ENCODE assay signal across 1 cellular context in the genomic region with DNA sequence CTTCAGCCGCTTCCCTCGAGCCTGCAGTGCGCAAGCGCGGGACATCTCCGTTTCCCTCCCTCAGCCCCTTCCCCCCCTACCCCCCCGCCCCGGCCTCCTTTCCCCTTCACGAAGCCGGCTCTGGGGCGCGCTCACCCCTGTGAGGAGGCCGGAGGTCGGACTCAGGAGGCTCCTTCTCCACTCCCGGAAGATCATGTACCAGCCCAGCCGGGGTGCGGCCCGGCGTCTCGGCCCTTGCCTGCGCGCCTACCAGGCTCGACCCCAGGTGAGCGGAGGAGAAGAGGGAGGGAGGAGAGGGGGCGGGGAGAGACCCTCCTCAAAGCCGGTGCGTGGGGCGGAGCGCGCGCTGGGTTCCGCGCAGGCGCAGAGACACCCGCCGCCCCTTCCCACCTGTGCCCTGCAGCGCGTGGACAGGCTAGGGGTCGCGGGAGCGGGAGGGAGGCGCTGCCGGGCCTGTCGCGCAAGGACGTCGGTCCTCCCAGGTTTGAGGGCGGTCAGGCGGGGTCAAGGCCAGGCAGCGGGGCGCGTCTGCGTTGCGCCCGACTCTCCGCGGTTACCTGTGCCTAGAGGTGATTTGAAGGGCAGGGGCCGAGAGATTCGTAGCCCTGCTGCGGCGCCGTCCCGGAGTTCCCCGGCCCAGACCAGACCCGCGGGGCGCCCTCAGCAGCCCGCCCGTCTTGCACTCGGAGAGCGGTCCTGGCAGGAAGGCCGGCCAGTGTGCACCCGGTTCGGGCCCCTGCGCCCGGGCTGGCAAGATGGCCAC.
TF ChIP-seq lines count a peak whose summit lies in the region.

TSS of gene C6orf136 (plus strand) at position 95 of the 763 bp plus-strand sequence. CDS start at position 194, 99 bp downstream.

TF ChIP-seq in K562, 482 proteins besides CTCF, POLR2A, EP300 and RAD21 (continued from another document and continues in another):
- TF ChIP-seq, protein P1, sequence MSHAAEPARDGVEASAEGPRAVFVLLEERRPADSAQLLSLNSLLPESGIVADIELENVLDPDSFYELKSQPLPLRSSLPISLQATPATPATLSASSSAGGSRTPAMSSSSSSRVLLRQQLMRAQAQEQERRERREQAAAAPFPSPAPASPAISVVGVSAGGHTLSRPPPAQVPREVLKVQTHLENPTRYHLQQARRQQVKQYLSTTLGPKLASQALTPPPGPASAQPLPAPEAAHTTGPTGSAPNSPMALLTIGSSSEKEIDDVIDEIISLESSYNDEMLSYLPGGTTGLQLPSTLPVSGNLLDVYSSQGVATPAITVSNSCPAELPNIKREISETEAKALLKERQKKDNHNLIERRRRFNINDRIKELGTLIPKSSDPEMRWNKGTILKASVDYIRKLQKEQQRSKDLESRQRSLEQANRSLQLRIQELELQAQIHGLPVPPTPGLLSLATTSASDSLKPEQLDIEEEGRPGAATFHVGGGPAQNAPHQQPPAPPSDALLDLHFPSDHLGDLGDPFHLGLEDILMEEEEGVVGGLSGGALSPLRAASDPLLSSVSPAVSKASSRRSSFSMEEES (CRISPR knock-in tag; IDR thresholded peaks at IDR 0.05): no peak
- TF ChIP-seq ASH1L (IDR thresholded peaks at IDR 0.05; ENCODE audit: borderline replicate concordance, low read depth, partially characterized antibody) (no peak), ZBTB12 (CRISPR knock-in tag; IDR thresholded peaks at IDR 0.05) (no peak), STAT5A (IDR thresholded peaks at IDR 0.05; ENCODE audit: borderline replicate concordance, low read length) (no peak), HLTF (IDR thresholded peaks at IDR 0.05) (no peak), ZBTB8A (IDR thresholded peaks at IDR 0.05; ENCODE audit: partially characterized antibody) (no peak), SMAD1 (IDR thresholded peaks at IDR 0.05; ENCODE audit: low read depth, low read length, partially characterized antibody) (peak; percentile 6), RNF219 (CRISPR knock-in tag; IDR thresholded peaks at IDR 0.05) (no peak), CREB1 (IDR thresholded peaks at IDR 0.05) (no peak), CREB1 (CRISPR knock-in tag; IDR thresholded peaks at IDR 0.05) (no peak), ZNF253 (CRISPR knock-in tag; conservative IDR thresholded peaks at IDR 0.05) (no peak), TCFL5 (CRISPR knock-in tag; conservative IDR thresholded peaks at IDR 0.05) (no peak), POLR2AphosphoS2 (IDR thresholded peaks at IDR 0.05; ENCODE audit: low read length) (no peak), ZNF561 (CRISPR knock-in tag; conservative IDR thresholded peaks at IDR 0.05) (no peak), MTA3 (IDR thresholded peaks at IDR 0.05; ENCODE audit: borderline replicate concordance) (peak; percentile 93; the same call in 1 of the 2 replicates), OTX1 (CRISPR knock-in tag; IDR thresholded peaks at IDR 0.05) (no peak), ELF1 (tag; IDR thresholded peaks at IDR 0.05) (no peak), KLF6 (CRISPR knock-in tag; IDR thresholded peaks at IDR 0.05; ENCODE audit: borderline replicate concordance) (no peak), NR1H2 (CRISPR knock-in tag; IDR thresholded peaks at IDR 0.05) (0 out of 2 replicates have a peak, but pooled peaks have one; percentile 46), ZBTB7A (IDR thresholded peaks at IDR 0.05; ENCODE audit: borderline replicate concordance, control insufficient read depth, low read depth, low read length) (peak; percentile 97), TBP (optimal IDR thresholded peaks at IDR 0.05; ENCODE audit: low read depth, low read length) (peak; percentile 52), PHTF2 (CRISPR knock-in tag; IDR thresholded peaks at IDR 0.05) (no peak), MAFF (IDR thresholded peaks at IDR 0.05; ENCODE audit: low read length) (no peak), FOXM1 (IDR thresholded peaks at IDR 0.05; ENCODE audit: low read depth) (no peak), FOXM1 (CRISPR knock-in tag; IDR thresholded peaks at IDR 0.05; ENCODE audit: low read depth) (peak; percentile 44; the same call in 1 of the 2 replicates), ZFP91 (CRISPR knock-in tag; IDR thresholded peaks at IDR 0.05) (peak; percentile 77; the same call in 1 of the 2 replicates), ZNF699 (CRISPR knock-in tag; IDR thresholded peaks at IDR 0.05; ENCODE audit: insufficient replicate concordance) (no peak), HIVEP1 (CRISPR knock-in tag; IDR thresholded peaks at IDR 0.05) (no peak), ILK (tag; IDR thresholded peaks at IDR 0.05; ENCODE audit: borderline replicate concordance, low read depth) (no peak), IRF2 (CRISPR knock-in tag; IDR thresholded peaks at IDR 0.05) (no peak), ZNF766 (CRISPR knock-in tag; conservative IDR thresholded peaks at IDR 0.05) (no peak), POLR2AphosphoS5 (IDR thresholded peaks at IDR 0.05; ENCODE audit: control insufficient read depth, insufficient read depth, low read depth, low read length) (peak; percentile 70), MTF1 (CRISPR knock-in tag; IDR thresholded peaks at IDR 0.05; ENCODE audit: borderline replicate concordance) (no peak), FOXA3 (CRISPR knock-in tag; conservative IDR thresholded peaks at IDR 0.05 in 1 of 2, IDR thresholded peaks at IDR 0.05 in 1 of 2) (peak in 1 of 2 experiments; percentile 64; a peak in 1 of 4 replicates), THRAP3 (IDR thresholded peaks at IDR 0.05; ENCODE audit: borderline replicate concordance) (no peak), NFRKB (IDR thresholded peaks at IDR 0.05; ENCODE audit: low read depth) (no peak), ZNF239 (CRISPR knock-in tag; IDR thresholded peaks at IDR 0.05) (no peak)
- TF ChIP-seq, protein P2, sequence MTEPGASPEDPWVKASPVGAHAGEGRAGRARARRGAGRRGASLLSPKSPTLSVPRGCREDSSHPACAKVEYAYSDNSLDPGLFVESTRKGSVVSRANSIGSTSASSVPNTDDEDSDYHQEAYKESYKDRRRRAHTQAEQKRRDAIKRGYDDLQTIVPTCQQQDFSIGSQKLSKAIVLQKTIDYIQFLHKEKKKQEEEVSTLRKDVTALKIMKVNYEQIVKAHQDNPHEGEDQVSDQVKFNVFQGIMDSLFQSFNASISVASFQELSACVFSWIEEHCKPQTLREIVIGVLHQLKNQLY (CRISPR knock-in tag; conservative IDR thresholded peaks at IDR 0.05): no peak
- TF ChIP-seq, protein P3, sequence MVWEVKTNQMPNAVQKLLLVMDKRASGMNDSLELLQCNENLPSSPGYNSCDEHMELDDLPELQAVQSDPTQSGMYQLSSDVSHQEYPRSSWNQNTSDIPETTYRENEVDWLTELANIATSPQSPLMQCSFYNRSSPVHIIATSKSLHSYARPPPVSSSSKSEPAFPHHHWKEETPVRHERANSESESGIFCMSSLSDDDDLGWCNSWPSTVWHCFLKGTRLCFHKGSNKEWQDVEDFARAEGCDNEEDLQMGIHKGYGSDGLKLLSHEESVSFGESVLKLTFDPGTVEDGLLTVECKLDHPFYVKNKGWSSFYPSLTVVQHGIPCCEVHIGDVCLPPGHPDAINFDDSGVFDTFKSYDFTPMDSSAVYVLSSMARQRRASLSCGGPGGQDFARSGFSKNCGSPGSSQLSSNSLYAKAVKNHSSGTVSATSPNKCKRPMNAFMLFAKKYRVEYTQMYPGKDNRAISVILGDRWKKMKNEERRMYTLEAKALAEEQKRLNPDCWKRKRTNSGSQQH (CRISPR knock-in tag; IDR thresholded peaks at IDR 0.05): no peak
- TF ChIP-seq, protein P4, sequence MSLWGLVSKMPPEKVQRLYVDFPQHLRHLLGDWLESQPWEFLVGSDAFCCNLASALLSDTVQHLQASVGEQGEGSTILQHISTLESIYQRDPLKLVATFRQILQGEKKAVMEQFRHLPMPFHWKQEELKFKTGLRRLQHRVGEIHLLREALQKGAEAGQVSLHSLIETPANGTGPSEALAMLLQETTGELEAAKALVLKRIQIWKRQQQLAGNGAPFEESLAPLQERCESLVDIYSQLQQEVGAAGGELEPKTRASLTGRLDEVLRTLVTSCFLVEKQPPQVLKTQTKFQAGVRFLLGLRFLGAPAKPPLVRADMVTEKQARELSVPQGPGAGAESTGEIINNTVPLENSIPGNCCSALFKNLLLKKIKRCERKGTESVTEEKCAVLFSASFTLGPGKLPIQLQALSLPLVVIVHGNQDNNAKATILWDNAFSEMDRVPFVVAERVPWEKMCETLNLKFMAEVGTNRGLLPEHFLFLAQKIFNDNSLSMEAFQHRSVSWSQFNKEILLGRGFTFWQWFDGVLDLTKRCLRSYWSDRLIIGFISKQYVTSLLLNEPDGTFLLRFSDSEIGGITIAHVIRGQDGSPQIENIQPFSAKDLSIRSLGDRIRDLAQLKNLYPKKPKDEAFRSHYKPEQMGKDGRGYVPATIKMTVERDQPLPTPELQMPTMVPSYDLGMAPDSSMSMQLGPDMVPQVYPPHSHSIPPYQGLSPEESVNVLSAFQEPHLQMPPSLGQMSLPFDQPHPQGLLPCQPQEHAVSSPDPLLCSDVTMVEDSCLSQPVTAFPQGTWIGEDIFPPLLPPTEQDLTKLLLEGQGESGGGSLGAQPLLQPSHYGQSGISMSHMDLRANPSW (CRISPR knock-in tag; IDR thresholded peaks at IDR 0.05): peak; percentile 42; the same call in 1 of the 2 replicates
- TF ChIP-seq, protein P5, sequence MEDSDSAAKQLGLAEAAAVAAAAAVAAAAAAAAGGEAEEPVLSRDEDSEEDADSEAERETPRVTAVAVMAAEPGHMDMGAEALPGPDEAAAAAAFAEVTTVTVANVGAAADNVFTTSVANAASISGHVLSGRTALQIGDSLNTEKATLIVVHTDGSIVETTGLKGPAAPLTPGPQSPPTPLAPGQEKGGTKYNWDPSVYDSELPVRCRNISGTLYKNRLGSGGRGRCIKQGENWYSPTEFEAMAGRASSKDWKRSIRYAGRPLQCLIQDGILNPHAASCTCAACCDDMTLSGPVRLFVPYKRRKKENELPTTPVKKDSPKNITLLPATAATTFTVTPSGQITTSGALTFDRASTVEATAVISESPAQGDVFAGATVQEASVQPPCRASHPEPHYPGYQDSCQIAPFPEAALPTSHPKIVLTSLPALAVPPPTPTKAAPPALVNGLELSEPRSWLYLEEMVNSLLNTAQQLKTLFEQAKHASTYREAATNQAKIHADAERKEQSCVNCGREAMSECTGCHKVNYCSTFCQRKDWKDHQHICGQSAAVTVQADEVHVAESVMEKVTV (CRISPR knock-in tag; IDR thresholded peaks at IDR 0.05): no peak
- TF ChIP-seq, protein P6, sequence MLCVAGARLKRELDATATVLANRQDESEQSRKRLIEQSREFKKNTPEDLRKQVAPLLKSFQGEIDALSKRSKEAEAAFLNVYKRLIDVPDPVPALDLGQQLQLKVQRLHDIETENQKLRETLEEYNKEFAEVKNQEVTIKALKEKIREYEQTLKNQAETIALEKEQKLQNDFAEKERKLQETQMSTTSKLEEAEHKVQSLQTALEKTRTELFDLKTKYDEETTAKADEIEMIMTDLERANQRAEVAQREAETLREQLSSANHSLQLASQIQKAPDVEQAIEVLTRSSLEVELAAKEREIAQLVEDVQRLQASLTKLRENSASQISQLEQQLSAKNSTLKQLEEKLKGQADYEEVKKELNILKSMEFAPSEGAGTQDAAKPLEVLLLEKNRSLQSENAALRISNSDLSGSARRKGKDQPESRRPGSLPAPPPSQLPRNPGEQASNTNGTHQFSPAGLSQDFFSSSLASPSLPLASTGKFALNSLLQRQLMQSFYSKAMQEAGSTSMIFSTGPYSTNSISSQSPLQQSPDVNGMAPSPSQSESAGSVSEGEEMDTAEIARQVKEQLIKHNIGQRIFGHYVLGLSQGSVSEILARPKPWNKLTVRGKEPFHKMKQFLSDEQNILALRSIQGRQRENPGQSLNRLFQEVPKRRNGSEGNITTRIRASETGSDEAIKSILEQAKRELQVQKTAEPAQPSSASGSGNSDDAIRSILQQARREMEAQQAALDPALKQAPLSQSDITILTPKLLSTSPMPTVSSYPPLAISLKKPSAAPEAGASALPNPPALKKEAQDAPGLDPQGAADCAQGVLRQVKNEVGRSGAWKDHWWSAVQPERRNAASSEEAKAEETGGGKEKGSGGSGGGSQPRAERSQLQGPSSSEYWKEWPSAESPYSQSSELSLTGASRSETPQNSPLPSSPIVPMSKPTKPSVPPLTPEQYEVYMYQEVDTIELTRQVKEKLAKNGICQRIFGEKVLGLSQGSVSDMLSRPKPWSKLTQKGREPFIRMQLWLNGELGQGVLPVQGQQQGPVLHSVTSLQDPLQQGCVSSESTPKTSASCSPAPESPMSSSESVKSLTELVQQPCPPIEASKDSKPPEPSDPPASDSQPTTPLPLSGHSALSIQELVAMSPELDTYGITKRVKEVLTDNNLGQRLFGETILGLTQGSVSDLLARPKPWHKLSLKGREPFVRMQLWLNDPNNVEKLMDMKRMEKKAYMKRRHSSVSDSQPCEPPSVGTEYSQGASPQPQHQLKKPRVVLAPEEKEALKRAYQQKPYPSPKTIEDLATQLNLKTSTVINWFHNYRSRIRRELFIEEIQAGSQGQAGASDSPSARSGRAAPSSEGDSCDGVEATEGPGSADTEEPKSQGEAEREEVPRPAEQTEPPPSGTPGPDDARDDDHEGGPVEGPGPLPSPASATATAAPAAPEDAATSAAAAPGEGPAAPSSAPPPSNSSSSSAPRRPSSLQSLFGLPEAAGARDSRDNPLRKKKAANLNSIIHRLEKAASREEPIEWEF (CRISPR knock-in tag; IDR thresholded peaks at IDR 0.05): no peak
